In genomic region chr10:29689001-29689400, GRCh38 we compare ENCODE assay signal across 8 cellular contexts. TPM values are rescaled to one million over a fixed set of nuclear protein-coding genes. Genes with fewer than 3 reads are reported as not detected.
DNase-seq lines count a peak whose midpoint lies in the region; ATAC-seq and TF ChIP-seq lines count a peak whose summit lies in the region.

No MANE protein-coding gene starts in this region.

- WGBS in gastroesophageal sphincter (ENCODE audit: low coverage in 1 of 2), 2 donors: 13 to 72% methylated on average over 3 to 7 of the region's 7 CpGs

- peaks cover 14% of the 10 kb centered on the region for H3K36me3 Mint-ChIP-seq in CD8-positive, alpha-beta T cell
- H3K36me3 Mint-ChIP-seq in naive thymus-derived CD4-positive, alpha-beta T cell: peaks cover 4 to 43% (median 24%) of the 10 kb centered on the region in 5 donors

- no peak overlapping the region for H3K27ac ChIP-seq in CD8-positive, alpha-beta T cell (ENCODE audit: low read depth, low read length)
- H3K27ac ChIP-seq in naive thymus-derived CD4-positive, alpha-beta T cell (ENCODE audit: low read depth, low read length): no peak overlapping the region
- H3K27ac ChIP-seq in gastroesophageal sphincter: peak overlapping the region in 2 of 4 donors; percentile 39 to 71

- H3K4me1 Mint-ChIP-seq in CD8-positive, alpha-beta T cell (ENCODE audit: low read depth): peaks cover 55% of the 10 kb centered on the region
- H3K4me1 Mint-ChIP-seq in naive thymus-derived CD4-positive, alpha-beta T cell: peaks cover 29 to 95% (median 78%) of the 10 kb centered on the region in 7 donors

- peak overlapping the region; percentile 49 for H3K27ac Mint-ChIP-seq in CD8-positive, alpha-beta T cell
- peak overlapping the region in 7 of 9 donors; percentile 20 to 62 (median 43) for H3K27ac Mint-ChIP-seq in naive thymus-derived CD4-positive, alpha-beta T cell

- H3K4me3 Mint-ChIP-seq in CD8-positive, alpha-beta T cell: no peak overlapping the region
- H3K4me3 Mint-ChIP-seq in naive thymus-derived CD4-positive, alpha-beta T cell: peak overlapping the region in 4 of 10 donors; percentile 15 to 53 (median 39)

- TF ChIP-seq POLR2A in gastroesophageal sphincter (IDR thresholded peaks at IDR 0.05): no peak

- ATAC-seq in CD8-positive, alpha-beta T cell: peak; percentile 69
- peak; percentile 77 for ATAC-seq in naive thymus-derived CD4-positive, alpha-beta T cell
- ATAC-seq in gastroesophageal sphincter: no peak

- no peaks in the 10 kb centered on the region for H3K27me3 Mint-ChIP-seq in CD8-positive, alpha-beta T cell (ENCODE audit: low read depth)
- H3K27me3 Mint-ChIP-seq in naive thymus-derived CD4-positive, alpha-beta T cell: peaks cover 0 to 3% (median 0%) of the 10 kb centered on the region in 5 donors

- CTCF ChIA-PET in CD8-positive, alpha-beta T cell (lab: Charles Lee): interaction anchor here (1.0 kb wide), 1 partner anchor 13 kb away, joined by 3 read pairs; no protein-coding TSS in a partner anchor
- CTCF ChIA-PET in naive thymus-derived CD4-positive, alpha-beta T cell (lab: Charles Lee): interaction anchor here (1.1 kb wide), 1 partner anchor 13 kb away, joined by 3 read pairs; no protein-coding TSS in a partner anchor

- no peak for TF ChIP-seq CTCF in CD8-positive, alpha-beta T cell (IDR thresholded peaks at IDR 0.05)
- no peak for TF ChIP-seq CTCF in gastroesophageal sphincter (IDR thresholded peaks at IDR 0.05)

- TF ChIP-seq EP300 in gastroesophageal sphincter (IDR thresholded peaks at IDR 0.05): no peak

- no peak overlapping the region for H3K4me3 ChIP-seq in CD8-positive, alpha-beta T cell (ENCODE audit: low read depth, low read length)
- no peak overlapping the region for H3K4me3 ChIP-seq in naive thymus-derived CD4-positive, alpha-beta T cell (ENCODE audit: low read length)
- no peak overlapping the region for H3K4me3 ChIP-seq in gastroesophageal sphincter

- H3K9me3 ChIP-seq in CD8-positive, alpha-beta T cell (ENCODE audit: low read length): no peaks in the 10 kb centered on the region
- H3K9me3 ChIP-seq in naive thymus-derived CD4-positive, alpha-beta T cell (ENCODE audit: control insufficient read depth in 2 of 3, low read length in 3 of 3): no peaks in the 10 kb centered on the region
- H3K9me3 ChIP-seq in gastroesophageal sphincter: no peaks in the 10 kb centered on the region

- H3K36me3 ChIP-seq in CD8-positive, alpha-beta T cell (ENCODE audit: insufficient read depth, low read length): no peaks in the 10 kb centered on the region
- H3K36me3 ChIP-seq in naive thymus-derived CD4-positive, alpha-beta T cell (ENCODE audit: control insufficient read depth in 2 of 3, insufficient read depth in 3 of 3, low read length in 3 of 3): no peaks in the 10 kb centered on the region
- H3K36me3 ChIP-seq in gastroesophageal sphincter: peaks cover 0 to 18% of the 10 kb centered on the region in 2 donors

- H3K9me3 Mint-ChIP-seq in CD8-positive, alpha-beta T cell: peaks cover 3% of the 10 kb centered on the region
- H3K9me3 Mint-ChIP-seq in naive thymus-derived CD4-positive, alpha-beta T cell: peaks cover 0 to 6% (median 3%) of the 10 kb centered on the region in 11 donors

- intact Hi-C loops in CD8-positive, alpha-beta T cell (cut with DNase I, micrococcal nuclease): no loop called here
- intact Hi-C loops in naive thymus-derived CD4-positive, alpha-beta T cell (cut with micrococcal nuclease): loop anchor here in 1 of 2 donors (1.0 kb wide), 1 partner anchor 8 kb away; no protein-coding TSS in a partner anchor

- DNase-seq in CD8-positive, alpha-beta T cell: no peak
- DNase-seq in M059J (ENCODE audit: low read depth): peak; percentile 77
- DNase-seq in astrocyte of the hippocampus (ENCODE audit: low read depth, low spot score): peak; percentile 63
- DNase-seq in naive thymus-derived CD4-positive, alpha-beta T cell: no peak
- DNase-seq in NCI-H2171 (lab: John Stamatoyannopoulos, UW): no peak
- DNase-seq in mesenteric fat pad (ENCODE audit: low spot score): no peak
- no peak for DNase-seq in DMS 273 (lab: John Stamatoyannopoulos, UW; ENCODE audit: unreplicated experiment)

- POLR2A ChIA-PET in CD8-positive, alpha-beta T cell (lab: Charles Lee): interaction anchor here (0.6 to 1.3 kb wide), 3 partner anchors 10 to 41 kb away, joined by 3 to 5 read pairs (median 4); no protein-coding TSS in a partner anchor
- POLR2A ChIA-PET in naive thymus-derived CD4-positive, alpha-beta T cell (lab: Charles Lee): interaction anchor here (0.6 to 1.3 kb wide), 5 partner anchors 10 to 47 kb away, joined by 3 to 4 read pairs (median 3); no protein-coding TSS in a partner anchor

- no peaks in the 10 kb centered on the region for H3K27me3 ChIP-seq in CD8-positive, alpha-beta T cell (ENCODE audit: insufficient read depth, low read length)
- H3K27me3 ChIP-seq in naive thymus-derived CD4-positive, alpha-beta T cell (ENCODE audit: control insufficient read depth in 2 of 2, insufficient read depth in 2 of 2, low read length in 2 of 2): no peaks in the 10 kb centered on the region
- no peaks in the 10 kb centered on the region for H3K27me3 ChIP-seq in gastroesophageal sphincter

- peaks cover 16% of the 10 kb centered on the region for H3K4me1 ChIP-seq in CD8-positive, alpha-beta T cell (ENCODE audit: insufficient read depth, low read length)
- H3K4me1 ChIP-seq in naive thymus-derived CD4-positive, alpha-beta T cell (ENCODE audit: control insufficient read depth in 2 of 2, insufficient read depth in 2 of 2, low read length in 2 of 2): peaks cover 7 to 24% of the 10 kb centered on the region in 2 donors
- H3K4me1 ChIP-seq in gastroesophageal sphincter: peaks cover 18 to 63% (median 33%) of the 10 kb centered on the region in 3 donors

RNA-seq across cellular contexts. Expression of gene SVIL, which starts 54.2 kb away (rescaled TPM):
- 10 to 100 TPM; 15.9 to 16.2 TPM for total RNA-seq in CD8-positive, alpha-beta T cell
- 0.84 and 0.94 TPM in 2 replicates for total RNA-seq in M059J (2014; rRNA removed; shearing (Covaris generic))
- total RNA-seq in naive thymus-derived CD4-positive, alpha-beta T cell: 10 to 100 TPM; 13.5 to 48.9 (median 23.5) TPM
- polyA plus RNA-seq in naive thymus-derived CD4-positive, alpha-beta T cell: 10 to 100 TPM in 1 of 2 donors, 1 to 10 TPM in 1; 8.7 to 16.3 TPM
- total RNA-seq in gastroesophageal sphincter: 1,000 to 10,000 TPM in 2 of 4 donors, 100 to 1,000 TPM in 2; 585 to 1,262 (median 942) TPM
- total RNA-seq in mesenteric fat pad: 100 TPM

Comparison
In these comparisons a context has a peak if more than half of its experiments do, and no peak if none do; other contexts are left out.
1. DNase-seq: peak in M059J (single experiment) and astrocyte of the hippocampus (single experiment); none in CD8-positive, alpha-beta T cell (0 of 7), naive thymus-derived CD4-positive, alpha-beta T cell (0 of 9), NCI-H2171 (single experiment), mesenteric fat pad (single experiment) and DMS 273 (single experiment).